10 cellular contexts compared by ENCODE assay signal in genomic region chr11:115193931-115194797, GRCh38.
DNase-seq lines count a peak whose midpoint lies in the region; ATAC-seq and TF ChIP-seq lines count a peak whose summit lies in the region.
"Had no signal": no experiment of that assay in that cellular context is flagged by ENCODE, and none has a peak within 500 bp of the region (broad histone marks: within the 10 kb centered on the region; RNA-seq: fewer than 3 reads in every experiment).

No MANE protein-coding gene starts in this region.

- ATAC-seq in activated CD4-positive, CD25-positive, alpha-beta regulatory T cell treated with anti-CD3 and anti-CD28 coated beads, Interleukin-2, amount 50 U/mL, for 24 hours: peak; percentile 76 to 80
- peak; percentile 94 for ATAC-seq in GM21717 (IDR thresholded peaks at IDR 0.05; ENCODE audit: unreplicated experiment)
- ATAC-seq in mucosa of descending colon: peak; percentile 20
- ATAC-seq in gastroesophageal sphincter: no peak

- no peaks in the 10 kb centered on the region for H3K4me1 ChIP-seq in mucosa of descending colon (ENCODE audit: low read depth)
- H3K4me1 ChIP-seq in gastroesophageal sphincter: no peaks in the 10 kb centered on the region

- H3K36me3 ChIP-seq in mucosa of descending colon (ENCODE audit: low read depth) (no peaks in the 10 kb centered on the region), gastroesophageal sphincter (no peaks in the 10 kb centered on the region)

- no peaks in the 10 kb centered on the region for H3K27me3 ChIP-seq in gastroesophageal sphincter

- TF ChIP-seq CTCF in mucosa of descending colon (IDR thresholded peaks at IDR 0.05) (no peak), gastroesophageal sphincter (IDR thresholded peaks at IDR 0.05) (no peak)

- H3K4me3 ChIP-seq in mucosa of descending colon (no peak overlapping the region), gastroesophageal sphincter (no peak overlapping the region)

- DNase-seq in activated CD4-positive, CD25-positive, alpha-beta regulatory T cell treated with anti-CD3 and anti-CD28 coated beads, Interleukin-2, amount 50 U/mL, for 72 hours: no peak
- DNase-seq in NCI-H187 (lab: John Stamatoyannopoulos, UW): peak; percentile 17 to 31
- DNase-seq in mucosa of descending colon: no peak
- DNase-seq in central memory CD4-positive, alpha-beta T cell: no peak
- DNase-seq in activated CD8-positive, alpha-beta memory T cell treated with anti-CD3 and anti-CD28 coated beads for 24 hours: no peak
- DNase-seq: activated CD4-positive, alpha-beta T cell treated with anti-CD3 and anti-CD28 coated beads, Interleukin-2, amount 50 U/mL, for 1 hour; NCI-H146 had no signal

- WGBS in gastroesophageal sphincter (ENCODE audit: low coverage in 1 of 2), 2 donors: 75 to 86% methylated on average over 12 to 14 of the region's 14 CpGs

- no peak for TF ChIP-seq POLR2A in gastroesophageal sphincter (IDR thresholded peaks at IDR 0.05)

- intact Hi-C loops in mucosa of descending colon (cut with DNase I, micrococcal nuclease): no loop called here

- H3K27ac ChIP-seq in gastroesophageal sphincter: no peak overlapping the region

- TF ChIP-seq EP300 in gastroesophageal sphincter (IDR thresholded peaks at IDR 0.05): no peak

- no peaks in the 10 kb centered on the region for H3K9me3 ChIP-seq in mucosa of descending colon
- H3K9me3 ChIP-seq in gastroesophageal sphincter: no peaks in the 10 kb centered on the region

Comparison
In these comparisons a context has a peak if more than half of its experiments do, and no peak if none do; other contexts are left out.
1. DNase-seq: peak in NCI-H187 (2 of 2); none in activated CD4-positive, CD25-positive, alpha-beta regulatory T cell treated with anti-CD3 and anti-CD28 coated beads, Interleukin-2, amount 50 U/mL, for 72 hours (single experiment), mucosa of descending colon (0 of 3), central memory CD4-positive, alpha-beta T cell (single experiment) and activated CD8-positive, alpha-beta memory T cell treated with anti-CD3 and anti-CD28 coated beads for 24 hours (single experiment).